Comparison of ENCODE assay signal across 1 cellular context in the genomic region with DNA sequence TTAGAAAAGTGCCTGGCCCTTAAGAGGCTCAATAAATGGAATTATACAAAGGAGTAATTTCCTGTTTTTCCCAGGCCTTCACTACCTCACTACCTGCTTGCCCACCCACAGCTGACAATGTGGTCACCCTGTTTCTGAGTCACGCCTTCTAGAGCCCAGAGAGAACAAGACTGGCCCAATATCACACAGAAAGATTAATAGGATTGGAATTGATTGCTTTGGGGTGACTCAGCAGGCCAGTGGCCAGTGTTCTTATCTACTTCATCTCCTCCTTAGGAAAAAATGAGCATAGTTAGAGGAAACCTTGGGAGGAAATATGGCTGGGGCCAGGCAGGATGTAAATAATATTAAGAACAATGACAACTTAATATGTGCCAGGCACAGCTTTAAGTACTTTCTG.
TF ChIP-seq lines count a peak whose summit lies in the region.

No MANE protein-coding gene starts in this region.

TF ChIP-seq in HepG2, 621 proteins besides CTCF, POLR2A, EP300 and RAD21 (continued from another document):
- no peak for TF ChIP-seq IRX3 (CRISPR knock-in tag; IDR thresholded peaks at IDR 0.05; ENCODE audit: borderline replicate concordance, low read depth)
- TF ChIP-seq, protein P1, sequence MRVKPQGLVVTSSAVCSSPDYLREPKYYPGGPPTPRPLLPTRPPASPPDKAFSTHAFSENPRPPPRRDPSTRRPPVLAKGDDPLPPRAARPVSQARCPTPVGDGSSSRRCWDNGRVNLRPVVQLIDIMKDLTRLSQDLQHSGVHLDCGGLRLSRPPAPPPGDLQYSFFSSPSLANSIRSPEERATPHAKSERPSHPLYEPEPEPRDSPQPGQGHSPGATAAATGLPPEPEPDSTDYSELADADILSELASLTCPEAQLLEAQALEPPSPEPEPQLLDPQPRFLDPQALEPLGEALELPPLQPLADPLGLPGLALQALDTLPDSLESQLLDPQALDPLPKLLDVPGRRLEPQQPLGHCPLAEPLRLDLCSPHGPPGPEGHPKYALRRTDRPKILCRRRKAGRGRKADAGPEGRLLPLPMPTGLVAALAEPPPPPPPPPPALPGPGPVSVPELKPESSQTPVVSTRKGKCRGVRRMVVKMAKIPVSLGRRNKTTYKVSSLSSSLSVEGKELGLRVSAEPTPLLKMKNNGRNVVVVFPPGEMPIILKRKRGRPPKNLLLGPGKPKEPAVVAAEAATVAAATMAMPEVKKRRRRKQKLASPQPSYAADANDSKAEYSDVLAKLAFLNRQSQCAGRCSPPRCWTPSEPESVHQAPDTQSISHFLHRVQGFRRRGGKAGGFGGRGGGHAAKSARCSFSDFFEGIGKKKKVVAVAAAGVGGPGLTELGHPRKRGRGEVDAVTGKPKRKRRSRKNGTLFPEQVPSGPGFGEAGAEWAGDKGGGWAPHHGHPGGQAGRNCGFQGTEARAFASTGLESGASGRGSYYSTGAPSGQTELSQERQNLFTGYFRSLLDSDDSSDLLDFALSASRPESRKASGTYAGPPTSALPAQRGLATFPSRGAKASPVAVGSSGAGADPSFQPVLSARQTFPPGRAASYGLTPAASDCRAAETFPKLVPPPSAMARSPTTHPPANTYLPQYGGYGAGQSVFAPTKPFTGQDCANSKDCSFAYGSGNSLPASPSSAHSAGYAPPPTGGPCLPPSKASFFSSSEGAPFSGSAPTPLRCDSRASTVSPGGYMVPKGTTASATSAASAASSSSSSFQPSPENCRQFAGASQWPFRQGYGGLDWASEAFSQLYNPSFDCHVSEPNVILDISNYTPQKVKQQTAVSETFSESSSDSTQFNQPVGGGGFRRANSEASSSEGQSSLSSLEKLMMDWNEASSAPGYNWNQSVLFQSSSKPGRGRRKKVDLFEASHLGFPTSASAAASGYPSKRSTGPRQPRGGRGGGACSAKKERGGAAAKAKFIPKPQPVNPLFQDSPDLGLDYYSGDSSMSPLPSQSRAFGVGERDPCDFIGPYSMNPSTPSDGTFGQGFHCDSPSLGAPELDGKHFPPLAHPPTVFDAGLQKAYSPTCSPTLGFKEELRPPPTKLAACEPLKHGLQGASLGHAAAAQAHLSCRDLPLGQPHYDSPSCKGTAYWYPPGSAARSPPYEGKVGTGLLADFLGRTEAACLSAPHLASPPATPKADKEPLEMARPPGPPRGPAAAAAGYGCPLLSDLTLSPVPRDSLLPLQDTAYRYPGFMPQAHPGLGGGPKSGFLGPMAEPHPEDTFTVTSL (CRISPR knock-in tag; IDR thresholded peaks at IDR 0.05; ENCODE audit: borderline replicate concordance), result no peak
- TF ChIP-seq ZNF816 (CRISPR knock-in tag; IDR thresholded peaks at IDR 0.05; ENCODE audit: borderline replicate concordance), result no peak
- TF ChIP-seq, protein P2, sequence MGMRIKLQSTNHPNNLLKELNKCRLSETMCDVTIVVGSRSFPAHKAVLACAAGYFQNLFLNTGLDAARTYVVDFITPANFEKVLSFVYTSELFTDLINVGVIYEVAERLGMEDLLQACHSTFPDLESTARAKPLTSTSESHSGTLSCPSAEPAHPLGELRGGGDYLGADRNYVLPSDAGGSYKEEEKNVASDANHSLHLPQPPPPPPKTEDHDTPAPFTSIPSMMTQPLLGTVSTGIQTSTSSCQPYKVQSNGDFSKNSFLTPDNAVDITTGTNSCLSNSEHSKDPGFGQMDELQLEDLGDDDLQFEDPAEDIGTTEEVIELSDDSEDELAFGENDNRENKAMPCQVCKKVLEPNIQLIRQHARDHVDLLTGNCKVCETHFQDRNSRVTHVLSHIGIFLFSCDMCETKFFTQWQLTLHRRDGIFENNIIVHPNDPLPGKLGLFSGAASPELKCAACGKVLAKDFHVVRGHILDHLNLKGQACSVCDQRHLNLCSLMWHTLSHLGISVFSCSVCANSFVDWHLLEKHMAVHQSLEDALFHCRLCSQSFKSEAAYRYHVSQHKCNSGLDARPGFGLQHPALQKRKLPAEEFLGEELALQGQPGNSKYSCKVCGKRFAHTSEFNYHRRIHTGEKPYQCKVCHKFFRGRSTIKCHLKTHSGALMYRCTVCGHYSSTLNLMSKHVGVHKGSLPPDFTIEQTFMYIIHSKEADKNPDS (CRISPR knock-in tag; IDR thresholded peaks at IDR 0.05), result no peak
- no peak for TF ChIP-seq NR2F2 (IDR thresholded peaks at IDR 0.05; ENCODE audit: borderline replicate concordance, low read depth)
- TF ChIP-seq NFATC3 (CRISPR knock-in tag; IDR thresholded peaks at IDR 0.05), result no peak
- TF ChIP-seq, protein P3, sequence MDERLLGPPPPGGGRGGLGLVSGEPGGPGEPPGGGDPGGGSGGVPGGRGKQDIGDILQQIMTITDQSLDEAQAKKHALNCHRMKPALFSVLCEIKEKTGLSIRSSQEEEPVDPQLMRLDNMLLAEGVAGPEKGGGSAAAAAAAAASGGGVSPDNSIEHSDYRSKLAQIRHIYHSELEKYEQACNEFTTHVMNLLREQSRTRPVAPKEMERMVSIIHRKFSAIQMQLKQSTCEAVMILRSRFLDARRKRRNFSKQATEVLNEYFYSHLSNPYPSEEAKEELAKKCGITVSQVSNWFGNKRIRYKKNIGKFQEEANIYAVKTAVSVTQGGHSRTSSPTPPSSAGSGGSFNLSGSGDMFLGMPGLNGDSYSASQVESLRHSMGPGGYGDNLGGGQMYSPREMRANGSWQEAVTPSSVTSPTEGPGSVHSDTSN (CRISPR knock-in tag; IDR thresholded peaks at IDR 0.05), result no peak
- TF ChIP-seq ZNF484 (CRISPR knock-in tag; IDR thresholded peaks at IDR 0.05; ENCODE audit: borderline replicate concordance, low read depth), result no peak
- TF ChIP-seq ZSCAN20 (CRISPR knock-in tag; IDR thresholded peaks at IDR 0.05; ENCODE audit: borderline replicate concordance), result no peak
- no peak for TF ChIP-seq SIX4 (CRISPR knock-in tag; IDR thresholded peaks at IDR 0.05)
- TF ChIP-seq, protein P4, sequence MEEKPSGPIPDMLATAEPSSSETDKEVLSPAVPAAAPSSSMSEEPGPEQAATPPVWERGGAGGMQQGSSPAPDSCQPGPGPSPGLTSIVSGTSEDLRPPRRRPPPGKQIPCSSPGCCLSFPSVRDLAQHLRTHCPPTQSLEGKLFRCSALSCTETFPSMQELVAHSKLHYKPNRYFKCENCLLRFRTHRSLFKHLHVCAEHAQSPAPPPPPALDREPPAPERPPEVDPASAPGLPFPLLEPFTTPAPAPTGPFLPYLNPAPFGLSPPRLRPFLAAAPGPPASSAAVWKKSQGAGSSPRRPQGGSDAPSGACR (CRISPR knock-in tag; IDR thresholded peaks at IDR 0.05), result no peak
- TF ChIP-seq, protein P5, sequence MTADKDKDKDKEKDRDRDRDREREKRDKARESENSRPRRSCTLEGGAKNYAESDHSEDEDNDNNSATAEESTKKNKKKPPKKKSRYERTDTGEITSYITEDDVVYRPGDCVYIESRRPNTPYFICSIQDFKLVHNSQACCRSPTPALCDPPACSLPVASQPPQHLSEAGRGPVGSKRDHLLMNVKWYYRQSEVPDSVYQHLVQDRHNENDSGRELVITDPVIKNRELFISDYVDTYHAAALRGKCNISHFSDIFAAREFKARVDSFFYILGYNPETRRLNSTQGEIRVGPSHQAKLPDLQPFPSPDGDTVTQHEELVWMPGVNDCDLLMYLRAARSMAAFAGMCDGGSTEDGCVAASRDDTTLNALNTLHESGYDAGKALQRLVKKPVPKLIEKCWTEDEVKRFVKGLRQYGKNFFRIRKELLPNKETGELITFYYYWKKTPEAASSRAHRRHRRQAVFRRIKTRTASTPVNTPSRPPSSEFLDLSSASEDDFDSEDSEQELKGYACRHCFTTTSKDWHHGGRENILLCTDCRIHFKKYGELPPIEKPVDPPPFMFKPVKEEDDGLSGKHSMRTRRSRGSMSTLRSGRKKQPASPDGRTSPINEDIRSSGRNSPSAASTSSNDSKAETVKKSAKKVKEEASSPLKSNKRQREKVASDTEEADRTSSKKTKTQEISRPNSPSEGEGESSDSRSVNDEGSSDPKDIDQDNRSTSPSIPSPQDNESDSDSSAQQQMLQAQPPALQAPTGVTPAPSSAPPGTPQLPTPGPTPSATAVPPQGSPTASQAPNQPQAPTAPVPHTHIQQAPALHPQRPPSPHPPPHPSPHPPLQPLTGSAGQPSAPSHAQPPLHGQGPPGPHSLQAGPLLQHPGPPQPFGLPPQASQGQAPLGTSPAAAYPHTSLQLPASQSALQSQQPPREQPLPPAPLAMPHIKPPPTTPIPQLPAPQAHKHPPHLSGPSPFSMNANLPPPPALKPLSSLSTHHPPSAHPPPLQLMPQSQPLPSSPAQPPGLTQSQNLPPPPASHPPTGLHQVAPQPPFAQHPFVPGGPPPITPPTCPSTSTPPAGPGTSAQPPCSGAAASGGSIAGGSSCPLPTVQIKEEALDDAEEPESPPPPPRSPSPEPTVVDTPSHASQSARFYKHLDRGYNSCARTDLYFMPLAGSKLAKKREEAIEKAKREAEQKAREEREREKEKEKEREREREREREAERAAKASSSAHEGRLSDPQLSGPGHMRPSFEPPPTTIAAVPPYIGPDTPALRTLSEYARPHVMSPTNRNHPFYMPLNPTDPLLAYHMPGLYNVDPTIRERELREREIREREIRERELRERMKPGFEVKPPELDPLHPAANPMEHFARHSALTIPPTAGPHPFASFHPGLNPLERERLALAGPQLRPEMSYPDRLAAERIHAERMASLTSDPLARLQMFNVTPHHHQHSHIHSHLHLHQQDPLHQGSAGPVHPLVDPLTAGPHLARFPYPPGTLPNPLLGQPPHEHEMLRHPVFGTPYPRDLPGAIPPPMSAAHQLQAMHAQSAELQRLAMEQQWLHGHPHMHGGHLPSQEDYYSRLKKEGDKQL (CRISPR knock-in tag; IDR thresholded peaks at IDR 0.05; ENCODE audit: low read depth), result no peak
- no peak for TF ChIP-seq ZFP36L2 (CRISPR knock-in tag; IDR thresholded peaks at IDR 0.05)
- TF ChIP-seq KDM4B (CRISPR knock-in tag; IDR thresholded peaks at IDR 0.05), result no peak
- no peak for TF ChIP-seq NCOA1 (CRISPR knock-in tag; IDR thresholded peaks at IDR 0.05)
- TF ChIP-seq ZSCAN12 (CRISPR knock-in tag; IDR thresholded peaks at IDR 0.05), result no peak
- TF ChIP-seq MYNN (CRISPR knock-in tag; IDR thresholded peaks at IDR 0.05; ENCODE audit: low read depth), result no peak
- TF ChIP-seq KAT7 (CRISPR knock-in tag; IDR thresholded peaks at IDR 0.05; ENCODE audit: borderline replicate concordance), result no peak
- no peak for TF ChIP-seq SRSF1 (optimal IDR thresholded peaks at IDR 0.05; ENCODE audit: low read depth, low read length)
